In the genomic region with DNA sequence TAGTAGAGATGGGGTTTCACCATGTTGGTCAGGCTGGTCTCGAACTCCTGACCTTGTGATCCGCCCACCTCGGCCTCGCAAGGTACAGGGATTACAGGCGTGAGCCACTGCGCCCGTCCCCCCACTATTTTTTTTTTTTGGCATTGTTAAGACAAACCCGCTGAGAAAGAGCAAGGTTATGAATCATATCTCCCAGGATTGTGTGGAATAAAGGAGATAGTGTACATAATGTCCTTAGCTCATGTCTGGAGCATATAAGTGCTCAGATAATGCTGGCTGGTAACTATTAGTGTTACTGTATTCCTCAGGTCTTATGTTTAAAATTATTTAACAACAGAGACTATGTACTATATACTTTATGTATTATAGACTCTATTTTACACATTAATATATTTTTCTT, we compare ENCODE assay signal across 20 cellular contexts. TPM values are rescaled to one million over a fixed set of nuclear protein-coding genes. Genes with fewer than 3 reads are reported as not detected.
DNase-seq lines count a peak whose midpoint lies in the region; ATAC-seq, FAIRE-seq and TF ChIP-seq lines count a peak whose summit lies in the region.
"Had no signal": no experiment of that assay in that cellular context is flagged by ENCODE, and none has a peak within 500 bp of the region (broad histone marks: within the 10 kb centered on the region; RNA-seq: fewer than 3 reads in every experiment).

No MANE protein-coding gene starts in this region.

- no peaks in the 10 kb centered on the region for H3K79me2 ChIP-seq in astrocyte (ENCODE audit: insufficient read depth, low read length)

- no peak for ATAC-seq in IMR-90 (ENCODE audit: low read depth)
- no peak for ATAC-seq in right lobe of liver
- ATAC-seq: CD8-positive, alpha-beta T cell; GM12878 had no signal

- H3K9me3 ChIP-seq in IMR-90 (ENCODE audit: control insufficient read depth, insufficient read depth, low read length) (no peaks in the 10 kb centered on the region), astrocyte (ENCODE audit: insufficient read depth, low read depth, low read length) (no peaks in the 10 kb centered on the region), endodermal cell (ENCODE audit: control insufficient read depth, low read length) (no peaks in the 10 kb centered on the region), right lobe of liver (no peaks in the 10 kb centered on the region)

- H3K36me3 Mint-ChIP-seq in astrocyte (ENCODE audit: low read depth, unreplicated experiment) (peaks cover 11% of the 10 kb centered on the region), chondrocyte (ENCODE audit: low read depth) (peaks cover 4% of the 10 kb centered on the region), endodermal cell (ENCODE audit: low read depth) (peaks cover 17% of the 10 kb centered on the region)

- no CpG with 5 or more reads among the region's 8 CpGs for WGBS in IMR-90 (ENCODE audit: extremely low coverage in 2 of 2, insufficient read length in 1 of 2), 2 experiments
- 88 to 92% methylated on average over 1 to 8 of the region's 8 CpGs for WGBS in endodermal cell (ENCODE audit: insufficient coverage in 1 of 2, insufficient read length in 1 of 2), 2 experiments
- WGBS in right lobe of liver (ENCODE audit: insufficient coverage, low coverage, low lambda C conversion rate, missing lambda C conversion rate): 96% methylated on average over 6 of the region's 8 CpGs

- no peak overlapping the region for H3K23ac ChIP-seq in IMR-90 (ENCODE audit: low read depth, low read length)

- no peaks in the 10 kb centered on the region for H3K4me1 ChIP-seq in IMR-90 (ENCODE audit: control insufficient read depth, insufficient read depth, low read length)
- no peaks in the 10 kb centered on the region for H3K4me1 ChIP-seq in astrocyte (ENCODE audit: insufficient read depth, low read length)
- H3K4me1 ChIP-seq in endodermal cell (ENCODE audit: control insufficient read depth, insufficient read depth, low read length): no peaks in the 10 kb centered on the region
- no peaks in the 10 kb centered on the region for H3K4me1 ChIP-seq in right lobe of liver
- H3K4me1 ChIP-seq: BLaER1 treated with 17β-estradiol and CSF1 and Interleukin-3, amounts not matched to agents 10 nM and 100 nM had no signal

- in situ Hi-C loops in IMR-90 (cut with MboI; ENCODE audit: low sequenced_read_pairs): no loop called here

- no peak overlapping the region for H4K8ac ChIP-seq in IMR-90 (ENCODE audit: low read depth in 2 of 2, low read length in 2 of 2)

- H3K4me2 ChIP-seq in IMR-90 (ENCODE audit: low read depth, low read length): no peak overlapping the region
- no peak overlapping the region for H3K4me2 ChIP-seq in astrocyte (ENCODE audit: low read length)
- H3K4me2 ChIP-seq: BLaER1 treated with 17β-estradiol and CSF1 and Interleukin-3, amounts not matched to agents 10 nM and 100 nM had no signal

- H2BK20ac ChIP-seq in IMR-90 (ENCODE audit: low read depth, low read length): no peak overlapping the region

- H3K4ac ChIP-seq in IMR-90 (ENCODE audit: low read depth, low read length): no peak overlapping the region

- no peak overlapping the region for H3K14ac ChIP-seq in IMR-90 (replicated peaks; ENCODE audit: low read depth, low read length)

- no peak for TF ChIP-seq RAD21 in IMR-90 (IDR thresholded peaks at IDR 0.05; ENCODE audit: low read length)

- no peak overlapping the region for H2AK9ac ChIP-seq in IMR-90 (replicated peaks; ENCODE audit: low read depth, low read length, poor library complexity)

- H3K79me1 ChIP-seq in IMR-90 (ENCODE audit: low read depth in 1 of 2, low read length in 2 of 2): peaks cover 5 to 7% of the 10 kb centered on the region in 2 experiments; a peak in 2 of 4 replicates

- POLR2A ChIA-PET in IMR-90 (lab: Charles Lee; ENCODE audit: unreplicated experiment): no interaction called here

- no peak overlapping the region for H4K5ac ChIP-seq in IMR-90 (ENCODE audit: low read depth, low read length)

- no peak for TF ChIP-seq POLR2A in IMR-90 (IDR thresholded peaks at IDR 0.05; ENCODE audit: low read depth, low read length)
- no peak for TF ChIP-seq POLR2A in right lobe of liver (IDR thresholded peaks at IDR 0.05)

- peak; percentile 16 for DNase-seq in IMR-90
- peak; percentile 23 for DNase-seq in astrocyte (ENCODE audit: low read depth)
- DNase-seq in chondrocyte (ENCODE audit: low spot score): no peak
- peak; percentile 73 for DNase-seq in fibroblast of pulmonary artery (ENCODE audit: low read depth)
- DNase-seq in NCI-H526 (lab: John Stamatoyannopoulos, UW): no peak
- no peak for DNase-seq in endodermal cell
- no peak for DNase-seq in NCI-H1694 (lab: John Stamatoyannopoulos, UW)
- no peak for DNase-seq in right lobe of liver
- DNase-seq: 8988T; Calu3; CD8-positive, alpha-beta T cell; DMS 273 treated with DMSO at 0.1 percent for 48 hours; DMS53; DND-41; EL; H9 had no signal

- H3K27me3 ChIP-seq in IMR-90 (ENCODE audit: control insufficient read depth, insufficient read depth, low read length) (no peaks in the 10 kb centered on the region), astrocyte (ENCODE audit: insufficient read depth, low read length) (no peaks in the 10 kb centered on the region), endodermal cell (ENCODE audit: control insufficient read depth, insufficient read depth, low read length, poor library complexity, severe bottlenecking) (no peaks in the 10 kb centered on the region), right lobe of liver (no peaks in the 10 kb centered on the region)
- H3K27me3 ChIP-seq: BLaER1 treated with 17β-estradiol and CSF1 and Interleukin-3, amounts not matched to agents 10 nM and 100 nM had no signal

- no peak overlapping the region for H3K27ac Mint-ChIP-seq in astrocyte (ENCODE audit: unreplicated experiment)
- peak overlapping the region; percentile 17 for H3K27ac Mint-ChIP-seq in chondrocyte (ENCODE audit: unreplicated experiment)
- H3K27ac Mint-ChIP-seq in endodermal cell: no peak overlapping the region
- H3K27ac Mint-ChIP-seq: B cell, H9 had no signal

- no peak overlapping the region for H2BK5ac ChIP-seq in IMR-90 (ENCODE audit: low read depth, low read length, poor library complexity, severe bottlenecking)

- H3K27ac ChIP-seq in IMR-90 (ENCODE audit: insufficient read depth, low read length): no peak overlapping the region
- H3K27ac ChIP-seq in astrocyte (ENCODE audit: low read depth, low read length): no peak overlapping the region
- no peak overlapping the region for H3K27ac ChIP-seq in endodermal cell (ENCODE audit: low read depth, low read length)
- H3K27ac ChIP-seq in right lobe of liver: no peak overlapping the region
- H3K27ac ChIP-seq: BLaER1 treated with 17β-estradiol and CSF1 and Interleukin-3, amounts not matched to agents 10 nM and 100 nM had no signal

- no peak for FAIRE-seq in astrocyte (lab: Jason Lieb, UNC)
- FAIRE-seq: GM12878, H1 had no signal

- H3K4me1 Mint-ChIP-seq in astrocyte (ENCODE audit: low read depth, unreplicated experiment) (no peaks in the 10 kb centered on the region), chondrocyte (ENCODE audit: low read depth) (peaks cover 11% of the 10 kb centered on the region), endodermal cell (no peaks in the 10 kb centered on the region)
- H3K4me1 Mint-ChIP-seq: H9 had no signal

- CTCF ChIA-PET in IMR-90 (lab: Yijun Ruan, JAX): interaction anchor here (1.0 kb wide), 1 partner anchor 8 kb away, joined by 5 read pairs; no protein-coding TSS in a partner anchor

- intact Hi-C loops in IMR-90 (cut with micrococcal nuclease) (no loop called here), right lobe of liver (cut with DNase I) (no loop called here)

- H2AFZ ChIP-seq in IMR-90 (replicated peaks; ENCODE audit: low read length, poor library complexity) (no peak overlapping the region), astrocyte (ENCODE audit: low read depth, low read length) (no peak overlapping the region)

- H3K9me3 Mint-ChIP-seq in astrocyte (ENCODE audit: unreplicated experiment) (no peaks in the 10 kb centered on the region), chondrocyte (ENCODE audit: low read depth) (peaks cover 3% of the 10 kb centered on the region), endodermal cell (peaks cover 1% of the 10 kb centered on the region)
- H3K9me3 Mint-ChIP-seq: CD8-positive, alpha-beta T cell had no signal

- H3K9ac ChIP-seq in IMR-90 (ENCODE audit: low read depth, low read length): no peak overlapping the region
- no peak overlapping the region for H3K9ac ChIP-seq in astrocyte (ENCODE audit: low read length)
- H3K9ac ChIP-seq in endodermal cell (ENCODE audit: extremely low read depth, low read length, poor library complexity, severe bottlenecking): no peak overlapping the region
- H3K9ac ChIP-seq: BLaER1 treated with 17β-estradiol and CSF1 and Interleukin-3, amounts not matched to agents 10 nM and 100 nM had no signal

- no peak overlapping the region for H2BK120ac ChIP-seq in IMR-90 (ENCODE audit: low read depth, low read length)

- H3K9me1 ChIP-seq in IMR-90 (ENCODE audit: insufficient read depth, low read length): no peaks in the 10 kb centered on the region; the same call in 1 of the 2 replicates

- no peaks in the 10 kb centered on the region for H3K27me3 Mint-ChIP-seq in astrocyte (ENCODE audit: low read depth, unreplicated experiment)
- no peaks in the 10 kb centered on the region for H3K27me3 Mint-ChIP-seq in chondrocyte (ENCODE audit: low read depth)
- no peaks in the 10 kb centered on the region for H3K27me3 Mint-ChIP-seq in endodermal cell (ENCODE audit: insufficient read depth)
- H3K27me3 Mint-ChIP-seq: B cell had no signal

- no peak overlapping the region for H3K18ac ChIP-seq in IMR-90 (ENCODE audit: low read depth, low read length)

- no peak overlapping the region for H2AK5ac ChIP-seq in IMR-90 (ENCODE audit: low read depth, low read length)

- dilution Hi-C loops in IMR-90 (cut with HindIII; ENCODE audit: low sequenced_read_pairs, unreplicated experiment): no loop called here

- H2BK15ac ChIP-seq in IMR-90 (ENCODE audit: low read depth, low read length): no peak overlapping the region

- TF ChIP-seq CTCF in IMR-90 (conservative IDR thresholded peaks at IDR 0.05; ENCODE audit: low read depth, low read length): no peak
- no peak for TF ChIP-seq CTCF in astrocyte (IDR thresholded peaks at IDR 0.05; ENCODE audit: insufficient read depth, low read depth, low read length)
- no peak for TF ChIP-seq CTCF in chondrocyte (IDR thresholded peaks at IDR 0.05)
- TF ChIP-seq CTCF in fibroblast of pulmonary artery (IDR thresholded peaks at IDR 0.05; ENCODE audit: low read length, missing control alignments): no peak
- no peak for TF ChIP-seq CTCF in endodermal cell (conservative IDR thresholded peaks at IDR 0.05)
- no peak for TF ChIP-seq CTCF in right lobe of liver (IDR thresholded peaks at IDR 0.05)

- no peak overlapping the region for H3K56ac ChIP-seq in IMR-90 (ENCODE audit: extremely low read depth, insufficient read depth, low read length)

- H3K4me3 ChIP-seq in IMR-90 (ENCODE audit: insufficient read depth, low read depth, low read length): no peak overlapping the region
- no peak overlapping the region for H3K4me3 ChIP-seq in astrocyte (ENCODE audit: insufficient read depth, low read depth, low read length)
- no peak overlapping the region for H3K4me3 ChIP-seq in fibroblast of pulmonary artery (replicated peaks; ENCODE audit: low read depth, low read length)
- no peak overlapping the region for H3K4me3 ChIP-seq in endodermal cell (ENCODE audit: low read length)
- no peak overlapping the region for H3K4me3 ChIP-seq in right lobe of liver
- H3K4me3 ChIP-seq: BLaER1 treated with 17β-estradiol and CSF1 and Interleukin-3, amounts not matched to agents 10 nM and 100 nM; GM12878 had no signal

- H3K4me3 Mint-ChIP-seq in astrocyte (ENCODE audit: unreplicated experiment): no peak overlapping the region
- H3K4me3 Mint-ChIP-seq in chondrocyte (ENCODE audit: unreplicated experiment): no peak overlapping the region
- H3K4me3 Mint-ChIP-seq in endodermal cell: no peak overlapping the region
- H3K4me3 Mint-ChIP-seq: B cell; CD8-positive, alpha-beta T cell; H9 had no signal

- peaks cover 2% of the 10 kb centered on the region; the same call in 1 of the 2 replicates for H3K36me3 ChIP-seq in IMR-90 (ENCODE audit: control insufficient read depth, insufficient read depth, low read length)
- H3K36me3 ChIP-seq in astrocyte (ENCODE audit: insufficient read depth, low read length): peaks cover 4% of the 10 kb centered on the region
- H3K36me3 ChIP-seq in endodermal cell (ENCODE audit: control insufficient read depth, insufficient read depth, low read length): no peaks in the 10 kb centered on the region
- H3K36me3 ChIP-seq in right lobe of liver: peaks cover 0 to 2% (median 0%) of the 10 kb centered on the region in 4 donors

- H4K20me1 ChIP-seq in IMR-90 (ENCODE audit: insufficient read depth, low read length) (no peaks in the 10 kb centered on the region), astrocyte (ENCODE audit: insufficient read depth, low read length) (no peaks in the 10 kb centered on the region)

- no peak overlapping the region for H4K91ac ChIP-seq in IMR-90 (ENCODE audit: insufficient read depth, low read depth, low read length)

- no TSS peak for BruUV-seq in IMR-90 (replicated peaks; lab: Mats Ljungman, UMichigan)

RNA-seq across cellular contexts. Expression of gene TTC27, which starts 36.0 kb away (rescaled TPM):
- total RNA-seq in IMR-90 (2012; rRNA removed): 30.5 and 33.3 TPM in 2 replicates
- 9.8 and 12.7 TPM in 2 replicates for polyA plus RNA-seq in IMR-90 (2012; rRNA removed)
- 2.7 and 4.4 TPM in 2 replicates for polyA plus RNA-seq in IMR-90 (2012; cell fraction: cytosol; rRNA removed)
- 1.3 and 7.7 TPM in 2 replicates for polyA plus RNA-seq in IMR-90 (2012; cell fraction: nucleus; rRNA removed; ENCODE audit: low replicate concordance)
- total RNA-seq in astrocyte: 23.5 and 25.1 TPM in 2 replicates
- 13.5 to 17.8 TPM (median 13.5 TPM) in 3 replicates for total RNA-seq in chondrocyte
- 10 to 100 TPM; 16.4 to 20.3 TPM for total RNA-seq in endodermal cell
- 14.4 TPM for polyA plus RNA-seq in endodermal cell (2013, experiment 1 of 2)
- polyA plus RNA-seq in endodermal cell (2013, experiment 2 of 2): 14.2 TPM
- 1 to 10 TPM; 6.8 to 9.5 (median 7.3) TPM for total RNA-seq in right lobe of liver

Comparison
In these comparisons a context has a peak if more than half of its experiments do, and no peak if none do; other contexts are left out.
1. DNase-seq: peak in IMR-90 (single experiment), astrocyte (single experiment) and fibroblast of pulmonary artery (single experiment); none in chondrocyte (single experiment), NCI-H526 (0 of 2), endodermal cell (single experiment), NCI-H1694 (single experiment) and right lobe of liver (0 of 3).